In the genomic region with DNA sequence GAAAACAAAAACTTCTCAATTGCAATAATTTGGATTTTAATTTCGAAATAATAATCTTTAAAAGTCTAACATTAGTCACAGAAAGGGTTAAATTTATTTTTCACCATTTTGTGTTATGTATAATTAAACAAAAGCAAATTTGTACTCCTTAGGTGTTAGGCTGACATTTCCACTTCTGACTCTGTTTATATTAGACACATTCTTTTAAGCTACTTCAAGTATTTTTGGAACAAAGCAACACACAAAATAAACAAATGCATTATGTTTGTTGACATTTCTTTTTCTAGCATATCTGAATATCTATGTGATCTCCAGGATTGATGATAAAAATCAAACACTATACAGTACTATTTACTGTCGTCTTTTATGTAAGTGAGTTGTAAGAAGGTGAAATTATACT, we compare ENCODE assay signal across 20 cellular contexts. TPM values are rescaled to one million over a fixed set of nuclear protein-coding genes. Genes with fewer than 3 reads are reported as not detected.
DNase-seq lines count a peak whose midpoint lies in the region; ATAC-seq, FAIRE-seq and TF ChIP-seq lines count a peak whose summit lies in the region.
"Had no signal": no experiment of that assay in that cellular context is flagged by ENCODE, and none has a peak within 500 bp of the region (broad histone marks: within the 10 kb centered on the region; RNA-seq: fewer than 3 reads in every experiment).

No MANE protein-coding gene starts in this region.

- POLR2A ChIA-PET in activated CD8-positive, alpha-beta T cell treated with anti-CD3 and anti-CD28 coated beads, Interleukin-2, amount 10 ng/mL, durations not matched to agents 7 days and 5 days (lab: Charles Lee): interaction anchor here (0.6 kb wide), 1 partner anchor 125 kb away, joined by 3 read pairs; no protein-coding TSS in a partner anchor

- H3K27ac Mint-ChIP-seq in activated CD8-positive, alpha-beta T cell treated with anti-CD3 and anti-CD28 coated beads, Interleukin-2, amount 10 ng/mL, durations not matched to agents 7 days and 5 days: no peak overlapping the region
- H3K27ac Mint-ChIP-seq: B cell; CD4-positive, CD25-positive, alpha-beta regulatory T cell; CD8-positive, alpha-beta T cell; GM23338; HFFc6 had no signal

- intact Hi-C loops in left lung (cut with DNase I): no loop called here

- CTCF ChIA-PET in activated CD8-positive, alpha-beta T cell treated with anti-CD3 and anti-CD28 coated beads, Interleukin-2, amount 10 ng/mL, durations not matched to agents 7 days and 5 days (lab: Charles Lee): no interaction called here

- peak; percentile 50 for ATAC-seq in left lung
- no peak for ATAC-seq in activated CD8-positive, alpha-beta T cell treated with anti-CD3 and anti-CD28 coated beads, Interleukin-2, amount 10 ng/mL, durations not matched to agents 7 days and 5 days
- ATAC-seq in GM18858 (IDR thresholded peaks at IDR 0.05; ENCODE audit: unreplicated experiment): no peak
- ATAC-seq: CD8-positive, alpha-beta T cell; GM23338 had no signal

- no peaks in the 10 kb centered on the region for H3K9me3 ChIP-seq in left lung
- H3K9me3 ChIP-seq: BLaER1, Caco-2, HAP-1 had no signal

- no peaks in the 10 kb centered on the region for H3K4me1 ChIP-seq in left lung
- H3K4me1 ChIP-seq: BLaER1, Caco-2, HAP-1 had no signal

- no peaks in the 10 kb centered on the region for H3K4me1 Mint-ChIP-seq in activated CD8-positive, alpha-beta T cell treated with anti-CD3 and anti-CD28 coated beads, Interleukin-2, amount 10 ng/mL, durations not matched to agents 7 days and 5 days (ENCODE audit: low read depth)
- H3K4me1 Mint-ChIP-seq: CD4-positive, CD25-positive, alpha-beta regulatory T cell; GM23338 had no signal

- H3K4me3 ChIP-seq in left lung: no peak overlapping the region
- H3K4me3 ChIP-seq: BLaER1, GM23338, HAP-1 had no signal

- no peak for TF ChIP-seq POLR2A in H54 (IDR thresholded peaks at IDR 0.05; ENCODE audit: low read depth, low read length)

- no peak overlapping the region for H3K27ac ChIP-seq in left lung
- H3K27ac ChIP-seq: 22Rv1, BLaER1, C4-2B had no signal

- FAIRE-seq in D721Med (lab: Jason Lieb, UNC): peak; percentile 85
- FAIRE-seq in H54 (lab: Jason Lieb, UNC): peak; percentile 67
- FAIRE-seq: GM12892, GM19239 had no signal

- H3K36me3 ChIP-seq in left lung: no peaks in the 10 kb centered on the region
- H3K36me3 ChIP-seq: BLaER1, HAP-1 had no signal

- peaks cover 9% of the 10 kb centered on the region for H3K27me3 Mint-ChIP-seq in activated CD8-positive, alpha-beta T cell treated with anti-CD3 and anti-CD28 coated beads, Interleukin-2, amount 10 ng/mL, durations not matched to agents 7 days and 5 days (ENCODE audit: low read depth)

- H3K9me3 Mint-ChIP-seq in activated CD8-positive, alpha-beta T cell treated with anti-CD3 and anti-CD28 coated beads, Interleukin-2, amount 10 ng/mL, durations not matched to agents 7 days and 5 days (ENCODE audit: insufficient read depth): no peaks in the 10 kb centered on the region
- H3K9me3 Mint-ChIP-seq: CD8-positive, alpha-beta T cell; GM23338; HFFc6 had no signal

- DNase-seq in D721Med (ENCODE audit: insufficient read length, low spot score) (no peak), H54 (ENCODE audit: insufficient read length, low spot score) (no peak), left lung (no peak), GM19240 (ENCODE audit: insufficient read length, low spot score) (no peak)
- no peak for DNase-seq in activated CD8-positive, alpha-beta T cell treated with anti-CD3 and anti-CD28 coated beads, Interleukin-2, amount 10 ng/mL, durations not matched to agents 7 days and 5 days
- DNase-seq: Caco-2; CD4-positive, CD25-positive, alpha-beta regulatory T cell; CD8-positive, alpha-beta T cell; DMS 273 treated with DMSO at 0.1 percent for 48 hours; DND-41; HFFc6 had no signal

- TF ChIP-seq CTCF in D721Med (IDR thresholded peaks at IDR 0.05; ENCODE audit: insufficient read depth, missing control alignments) (no peak), left lung (IDR thresholded peaks at IDR 0.05) (no peak)

- H3K36me3 Mint-ChIP-seq in activated CD8-positive, alpha-beta T cell treated with anti-CD3 and anti-CD28 coated beads, Interleukin-2, amount 10 ng/mL, durations not matched to agents 7 days and 5 days (ENCODE audit: low read depth): no peaks in the 10 kb centered on the region
- H3K36me3 Mint-ChIP-seq: CD4-positive, CD25-positive, alpha-beta regulatory T cell; CD8-positive, alpha-beta T cell had no signal

- no peak overlapping the region for H3K4me3 Mint-ChIP-seq in activated CD8-positive, alpha-beta T cell treated with anti-CD3 and anti-CD28 coated beads, Interleukin-2, amount 10 ng/mL, durations not matched to agents 7 days and 5 days
- H3K4me3 Mint-ChIP-seq: B cell; CD4-positive, CD25-positive, alpha-beta regulatory T cell; CD8-positive, alpha-beta T cell; GM23338; HFFc6 had no signal

- H3K27me3 ChIP-seq in left lung: no peaks in the 10 kb centered on the region
- H3K27me3 ChIP-seq: BLaER1 had no signal

RNA-seq across cellular contexts. Expression of gene NIPBL, which starts 44.3 kb away (rescaled TPM):
- total RNA-seq in left lung: 10 to 100 TPM; 48.8 to 57.7 TPM
- 10 to 100 TPM; 54.1 to 55.9 TPM for total RNA-seq in activated CD8-positive, alpha-beta T cell treated with anti-CD3 and anti-CD28 coated beads, Interleukin-2, amount 10 ng/mL, durations not matched to agents 7 days and 5 days
